ENCODE assay signal across 1 cellular context in genomic region chr7:99126921-99127553, GRCh38.
TF ChIP-seq lines count a peak whose summit lies in the region.

No MANE protein-coding gene starts in this region.

TF ChIP-seq in K562, 482 proteins besides CTCF, POLR2A, EP300 and RAD21 (continued from another document):
- TF ChIP-seq MLLT1 (IDR thresholded peaks at IDR 0.05) (peak; percentile 50 to 72; a peak in 3 of 4 replicates), ZBTB11 (CRISPR knock-in tag; IDR thresholded peaks at IDR 0.05) (0 out of 6 replicates have a peak, but pooled peaks of 1 of the 3 experiments have one; percentile 16), E2F3 (CRISPR knock-in tag; IDR thresholded peaks at IDR 0.05) (no peak), MAFG (tag; conservative IDR thresholded peaks at IDR 0.05) (no peak), L3MBTL2 (IDR thresholded peaks at IDR 0.05) (peak; percentile 40), E2F6 (IDR thresholded peaks at IDR 0.05; ENCODE audit: borderline replicate concordance in 1 of 2, extremely low read depth in 1 of 2, insufficient read depth in 1 of 2, insufficient read length in 1 of 2, low read depth in 1 of 2, low read length in 1 of 2, poor library complexity in 1 of 2, severe bottlenecking in 1 of 2) (no peak), ZNF57 (CRISPR knock-in tag; IDR thresholded peaks at IDR 0.05) (no peak), ZNF551 (CRISPR knock-in tag; IDR thresholded peaks at IDR 0.05) (no peak), ZNF23 (CRISPR knock-in tag; IDR thresholded peaks at IDR 0.05) (no peak), ZNF263 (CRISPR knock-in tag; IDR thresholded peaks at IDR 0.05; ENCODE audit: borderline replicate concordance) (no peak), CREB3L1 (IDR thresholded peaks at IDR 0.05; ENCODE audit: borderline replicate concordance, low read depth) (peak; percentile 88), HEY1 (CRISPR knock-in tag; IDR thresholded peaks at IDR 0.05; ENCODE audit: borderline replicate concordance) (no peak), SOX6 (IDR thresholded peaks at IDR 0.05) (peak; percentile 64), MGA (IDR thresholded peaks at IDR 0.05) (0 out of 2 replicates have a peak, but pooled peaks have one; percentile 10), LEF1 (IDR thresholded peaks at IDR 0.05) (no peak; the same call in 1 of the 2 replicates), SMARCC2 (IDR thresholded peaks at IDR 0.05; ENCODE audit: low read depth) (0 out of 2 replicates have a peak, but pooled peaks have one; percentile 15), EGR1 (conservative IDR thresholded peaks at IDR 0.05) (no peak), SLC30A9 (CRISPR knock-in tag; IDR thresholded peaks at IDR 0.05) (no peak), KDM5B (IDR thresholded peaks at IDR 0.05; ENCODE audit: insufficient replicate concordance, low read depth, low read length) (peak; percentile 49), TSC22D4 (tag; IDR thresholded peaks at IDR 0.05) (no peak)
TF ChIP-seq in K562: peak in this region for 83.
